ENCODE assay signal across 8 cellular contexts in genomic region chr2:27409321-27410073, GRCh38. TPM values are rescaled to one million over a fixed set of nuclear protein-coding genes. Genes with fewer than 3 reads are reported as not detected.
DNase-seq lines count a peak whose midpoint lies in the region; ATAC-seq and TF ChIP-seq lines count a peak whose summit lies in the region.

Gene PPM1G, minus strand, starts transcription at chr2:27409591. Its CDS starts 169 bp downstream, at chr2:27409422.

- H3K4me1 ChIP-seq in mucosa of stomach (ENCODE audit: control insufficient read depth, insufficient read depth, low read length) = peaks cover 12% of the 10 kb centered on the region

- TF ChIP-seq POLR2A in erythroblast (IDR thresholded peaks at IDR 0.05; ENCODE audit: low read length) = peak; percentile 91

- H3K4me3 Mint-ChIP-seq in activated T-cell treated with anti-CD3 and anti-CD28 coated beads, Interleukin-2, amount 50 U/mL, for 24 hours = peak within 1 kb of the TSS; percentile 87

- peaks cover 34% of the 10 kb centered on the region for H3K4me1 Mint-ChIP-seq in activated T-cell treated with anti-CD3 and anti-CD28 coated beads, Interleukin-2, amount 50 U/mL, for 24 hours (ENCODE audit: low read depth)

- H3K9ac ChIP-seq in mucosa of stomach (ENCODE audit: low read length) = peak within 1 kb of the TSS; percentile 80

- H3K9me3 ChIP-seq in mucosa of stomach (ENCODE audit: control insufficient read depth, low read length) = no peaks in the 10 kb centered on the region

- peak within 1 kb of the TSS; percentile 95 for H3K27ac Mint-ChIP-seq in activated T-cell treated with anti-CD3 and anti-CD28 coated beads, Interleukin-2, amount 50 U/mL, for 24 hours

- peak within 1 kb of the TSS; percentile 78 for H3K4me3 ChIP-seq in mucosa of stomach (ENCODE audit: low read length)

- H3K36me3 ChIP-seq in mucosa of stomach (ENCODE audit: control insufficient read depth, insufficient read depth, low read length) = no peaks in the 10 kb centered on the region

- ATAC-seq in GM21723 (IDR thresholded peaks at IDR 0.05; ENCODE audit: unreplicated experiment) = peak; percentile 93

- no peaks in the 10 kb centered on the region for H3K27me3 ChIP-seq in mucosa of stomach (ENCODE audit: control insufficient read depth, insufficient read depth, low read length)

- peaks cover 43% of the 10 kb centered on the region for H3K36me3 Mint-ChIP-seq in activated T-cell treated with anti-CD3 and anti-CD28 coated beads, Interleukin-2, amount 50 U/mL, for 24 hours (ENCODE audit: low read depth)

- DNase-seq in DMS53 treated with DMSO at 0.1 percent for 48 hours (lab: John Stamatoyannopoulos, UW; ENCODE audit: unreplicated experiment) (peak; percentile 86), KG1 (lab: John Stamatoyannopoulos, UW) (peak; percentile 93), erythroblast (lab: John Stamatoyannopoulos, UW) (peak; percentile 97 to 98)
- peak; percentile 99 for DNase-seq in activated T-cell treated with anti-CD3 and anti-CD28 coated beads, Interleukin-2, amount 50 U/mL, for 24 hours
- DNase-seq in stimulated activated CD8-positive, alpha-beta memory T cell treated with anti-CD3 and anti-CD28 coated beads, Interleukin-7, amount 100 ng/mL, for 1 hour (ENCODE audit: low read depth in 2 of 2) = peak; percentile 96

- peaks cover 2% of the 10 kb centered on the region for H3K27me3 Mint-ChIP-seq in activated T-cell treated with anti-CD3 and anti-CD28 coated beads, Interleukin-2, amount 50 U/mL, for 24 hours

- no peaks in the 10 kb centered on the region for H3K9me3 Mint-ChIP-seq in activated T-cell treated with anti-CD3 and anti-CD28 coated beads, Interleukin-2, amount 50 U/mL, for 24 hours

TF ChIP-seq in PFSK-1, 5 proteins besides CTCF, POLR2A, EP300 and RAD21:
- TF ChIP-seq FOXP2 (optimal IDR thresholded peaks at IDR 0.05; ENCODE audit: borderline replicate concordance, extremely low read depth, extremely low read length, insufficient read depth) (peak; percentile 50), SIN3A (IDR thresholded peaks at IDR 0.05; ENCODE audit: borderline replicate concordance, insufficient read depth, low read length) (peak; percentile 78; the same call in 1 of the 2 replicates), POLR2AphosphoS5 (IDR thresholded peaks at IDR 0.05; ENCODE audit: low read depth, low read length) (peak; percentile 94), TAF1 (IDR thresholded peaks at IDR 0.05; ENCODE audit: borderline replicate concordance, insufficient read depth, low read length) (peak; percentile 94; the same call in 1 of the 2 replicates)
- TF ChIP-seq, protein P1, sequence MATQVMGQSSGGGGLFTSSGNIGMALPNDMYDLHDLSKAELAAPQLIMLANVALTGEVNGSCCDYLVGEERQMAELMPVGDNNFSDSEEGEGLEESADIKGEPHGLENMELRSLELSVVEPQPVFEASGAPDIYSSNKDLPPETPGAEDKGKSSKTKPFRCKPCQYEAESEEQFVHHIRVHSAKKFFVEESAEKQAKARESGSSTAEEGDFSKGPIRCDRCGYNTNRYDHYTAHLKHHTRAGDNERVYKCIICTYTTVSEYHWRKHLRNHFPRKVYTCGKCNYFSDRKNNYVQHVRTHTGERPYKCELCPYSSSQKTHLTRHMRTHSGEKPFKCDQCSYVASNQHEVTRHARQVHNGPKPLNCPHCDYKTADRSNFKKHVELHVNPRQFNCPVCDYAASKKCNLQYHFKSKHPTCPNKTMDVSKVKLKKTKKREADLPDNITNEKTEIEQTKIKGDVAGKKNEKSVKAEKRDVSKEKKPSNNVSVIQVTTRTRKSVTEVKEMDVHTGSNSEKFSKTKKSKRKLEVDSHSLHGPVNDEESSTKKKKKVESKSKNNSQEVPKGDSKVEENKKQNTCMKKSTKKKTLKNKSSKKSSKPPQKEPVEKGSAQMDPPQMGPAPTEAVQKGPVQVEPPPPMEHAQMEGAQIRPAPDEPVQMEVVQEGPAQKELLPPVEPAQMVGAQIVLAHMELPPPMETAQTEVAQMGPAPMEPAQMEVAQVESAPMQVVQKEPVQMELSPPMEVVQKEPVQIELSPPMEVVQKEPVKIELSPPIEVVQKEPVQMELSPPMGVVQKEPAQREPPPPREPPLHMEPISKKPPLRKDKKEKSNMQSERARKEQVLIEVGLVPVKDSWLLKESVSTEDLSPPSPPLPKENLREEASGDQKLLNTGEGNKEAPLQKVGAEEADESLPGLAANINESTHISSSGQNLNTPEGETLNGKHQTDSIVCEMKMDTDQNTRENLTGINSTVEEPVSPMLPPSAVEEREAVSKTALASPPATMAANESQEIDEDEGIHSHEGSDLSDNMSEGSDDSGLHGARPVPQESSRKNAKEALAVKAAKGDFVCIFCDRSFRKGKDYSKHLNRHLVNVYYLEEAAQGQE (IDR thresholded peaks at IDR 0.05; ENCODE audit: insufficient read depth in 1 of 2, low read depth in 2 of 2, low read length in 2 of 2) = peak in 1 of 2 experiments; percentile 23; a peak in 1 of 4 replicates
TF ChIP-seq in PFSK-1: peak in this region for 5.

RNA-seq across cellular contexts. Expression of gene PPM1G, which starts in this region (rescaled TPM):
- 174 TPM for polyA plus RNA-seq in PFSK-1 (2012; ENCODE audit: insufficient read length, low read depth)

Comparison
In these comparisons a context has a peak if more than half of its experiments do, and no peak if none do; other contexts are left out.
1. Peak in every context shown above with its lines: DNase-seq, ATAC-seq and H3K4me3 ChIP-seq.